Comparison of ENCODE assay signal across 8 cellular contexts in genomic region chr3:16319307-16319706, GRCh38. TPM values are rescaled to one million over a fixed set of nuclear protein-coding genes. Genes with fewer than 3 reads are reported as not detected.
DNase-seq lines count a peak whose midpoint lies in the region; ATAC-seq, FAIRE-seq and TF ChIP-seq lines count a peak whose summit lies in the region.

No MANE protein-coding gene starts in this region.

- peak; percentile 15 to 56 for DNase-seq in HAP-1 (ENCODE audit: low spot score in 2 of 2)
- DNase-seq in T-helper 2 cell = peak in 4 of 5 experiments; percentile 62 to 90 (median 72)
- DNase-seq in GM12878 (ENCODE audit: low read depth, low spot score) = no peak
- DNase-seq in gastrocnemius medialis = no peak
- no peak for DNase-seq in caudate nucleus (lab: John Stamatoyannopoulos, UW)
- no peak for DNase-seq in NCI-H128 (lab: John Stamatoyannopoulos, UW; ENCODE audit: unreplicated experiment)

- RAD21 ChIA-PET in GM12878 (lab: Charles Lee; ENCODE audit: unreplicated experiment) = interaction anchor here (1.3 to 1.5 kb wide), 2 partner anchors 15 to 231 kb away, joined by 3 to 4 read pairs; no protein-coding TSS in a partner anchor

- ATAC-seq in GM12878 (peak; percentile 76), gastrocnemius medialis (no peak), HG03097 (IDR thresholded peaks at IDR 0.05; ENCODE audit: low FRiP score, unreplicated experiment) (no peak), HG03159 (IDR thresholded peaks at IDR 0.05; ENCODE audit: unreplicated experiment) (no peak)

- TF ChIP-seq POLR2A in GM12878 (IDR thresholded peaks at IDR 0.05; ENCODE audit: low read depth, low read length) (no peak), gastrocnemius medialis (IDR thresholded peaks at IDR 0.05) (no peak)

- in situ Hi-C loops in HAP-1 (cut with MboI; ENCODE audit: low sequenced_read_pairs) = no loop called here
- in situ Hi-C loops in GM12878 (cut with MboI) = no loop called here
- in situ Hi-C loops in gastrocnemius medialis (cut with MboI; ENCODE audit: low sequenced_read_pairs in 4 of 4) = loop anchor here in 1 of 4 donors (10.0 kb wide), 1 partner anchor 55 kb away; no protein-coding TSS in a partner anchor

- POLR2A ChIA-PET in GM12878 (lab: Charles Lee) = interaction anchor here (1.5 kb wide), 1 partner anchor 14 kb away, joined by 6 read pairs; no protein-coding TSS in a partner anchor

- TF ChIP-seq EP300 in GM12878 (IDR thresholded peaks at IDR 0.05; ENCODE audit: borderline replicate concordance in 1 of 2, control insufficient read depth in 1 of 2, low read depth in 2 of 2, low read length in 2 of 2) = no peak

- SMC1A ChIA-PET in GM12878 (lab: Charles Lee; ENCODE audit: uncharacterized antibody, unreplicated experiment) = interaction anchor here (1.4 to 4.0 kb wide), 4 partner anchors 24 to 231 kb away, joined by 4 to 15 read pairs (median 6); no protein-coding TSS in a partner anchor

- FAIRE-seq in GM12878 (lab: Jason Lieb, UNC) = no peak

- TF ChIP-seq RAD21 in GM12878 (IDR thresholded peaks at IDR 0.05; ENCODE audit: insufficient read depth, low read depth, low read length) = peak; percentile 30; the same call in 1 of the 2 replicates

- H3K27ac ChIP-seq in GM12878 (ENCODE audit: control insufficient read depth, insufficient read depth) = no peak overlapping the region
- H3K27ac ChIP-seq in gastrocnemius medialis = no peak overlapping the region
- H3K27ac ChIP-seq in caudate nucleus (ENCODE audit: low read depth, low read length) = no peak overlapping the region

- H3K4me1 ChIP-seq in HAP-1 = no peaks in the 10 kb centered on the region
- no peaks in the 10 kb centered on the region for H3K4me1 ChIP-seq in GM12878 (ENCODE audit: control insufficient read depth, insufficient read depth, low read length)
- peaks cover 3 to 4% of the 10 kb centered on the region in 2 donors for H3K4me1 ChIP-seq in gastrocnemius medialis

- no TSS peak for BruUV-seq in GM12878 (replicated peaks; lab: Mats Ljungman, UMichigan)

- no peak overlapping the region for H3K9ac ChIP-seq in GM12878 (ENCODE audit: control insufficient read depth, insufficient read depth, low read length)

- no peaks in the 10 kb centered on the region for H3K79me2 ChIP-seq in GM12878 (ENCODE audit: control insufficient read depth, insufficient read depth, low read length)

- H3K9me3 ChIP-seq in HAP-1 (no peaks in the 10 kb centered on the region), GM12878 (replicated peaks; ENCODE audit: control insufficient read depth, insufficient read depth, low read length) (no peaks in the 10 kb centered on the region), gastrocnemius medialis (no peaks in the 10 kb centered on the region)

- H3K4me2 ChIP-seq in GM12878 (ENCODE audit: control insufficient read depth, insufficient read depth) = no peak overlapping the region

- no peaks in the 10 kb centered on the region for H4K20me1 ChIP-seq in GM12878 (ENCODE audit: control insufficient read depth, insufficient read depth)

- H3K4me3 ChIP-seq in HAP-1 = no peak overlapping the region
- H3K4me3 ChIP-seq in GM12878 = no peak overlapping the region
- H3K4me3 ChIP-seq in gastrocnemius medialis = no peak overlapping the region

- CTCF ChIA-PET in GM12878 (lab: Yijun Ruan, JAX) = interaction anchor here (0.9 to 4.8 kb wide), 10 partner anchors 9 to 374 kb away, joined by 3 to 32 read pairs (median 4); partner anchors contain the start of genes DPH3 and OXNAD1

- H2AFZ ChIP-seq in GM12878 (ENCODE audit: control insufficient read depth, low read depth, low read length) = no peak overlapping the region

- TF ChIP-seq CTCF in GM12878 (IDR thresholded peaks at IDR 0.05 in 2 of 3, conservative IDR thresholded peaks at IDR 0.05 in 1 of 3; ENCODE audit: control insufficient read depth in 2 of 3, extremely low read depth in 1 of 3, insufficient read depth in 1 of 3, low read depth in 3 of 3, low read length in 3 of 3) = peak; percentile 31 to 51 (median 40); a peak in 5 of 6 replicates
- peak in 3 of 5 experiments; percentile 8 to 31 (median 27) for TF ChIP-seq CTCF in gastrocnemius medialis (IDR thresholded peaks at IDR 0.05 in 4 of 5, conservative IDR thresholded peaks at IDR 0.05 in 1 of 5)

- H3K27me3 ChIP-seq in HAP-1 (ENCODE audit: low read depth) = no peaks in the 10 kb centered on the region
- no peaks in the 10 kb centered on the region for H3K27me3 ChIP-seq in GM12878 (replicated peaks in 1 of 2; ENCODE audit: control insufficient read depth in 2 of 2, insufficient read depth in 2 of 2, low read length in 1 of 2)
- no peaks in the 10 kb centered on the region for H3K27me3 ChIP-seq in gastrocnemius medialis

- intact Hi-C loops in GM12878 (cut with micrococcal nuclease; ENCODE audit: unreplicated experiment) (loop anchor here (1.0 kb wide), 1 partner anchor 29 kb away; no protein-coding TSS in a partner anchor), gastrocnemius medialis (cut with DNase I; ENCODE audit: low total_unique reads) (no loop called here)

- H3K36me3 ChIP-seq in HAP-1 (replicated peaks) (peaks cover 3% of the 10 kb centered on the region; the same call in 1 of the 2 replicates), GM12878 (ENCODE audit: control insufficient read depth in 2 of 2, insufficient read depth in 2 of 2, low read length in 1 of 2) (peaks cover 42 to 51% of the 10 kb centered on the region in 2 experiments), gastrocnemius medialis (peaks cover 0 to 12% of the 10 kb centered on the region in 2 donors)

- WGBS in GM12878 (ENCODE audit: insufficient coverage, insufficient replicate concordance, low lambda C conversion rate, missing lambda C conversion rate) = 36% methylated on average over 4 of the region's 4 CpGs

TF ChIP-seq in GM12878, 131 proteins besides CTCF, POLR2A, EP300 and RAD21:
- TF ChIP-seq SMAD5 (IDR thresholded peaks at IDR 0.05; ENCODE audit: low read depth) (0 out of 2 replicates have a peak, but pooled peaks have one; percentile 17), SMC3 (IDR thresholded peaks at IDR 0.05; ENCODE audit: borderline replicate concordance, low read length) (peak; percentile 28; the same call in 1 of the 2 replicates), PKNOX1 (IDR thresholded peaks at IDR 0.05) (0 out of 2 replicates have a peak, but pooled peaks have one; percentile 16), YY1 (IDR thresholded peaks at IDR 0.05; ENCODE audit: low read depth, low read length) (0 out of 2 replicates have a peak, but pooled peaks have one; percentile 26), RB1 (IDR thresholded peaks at IDR 0.05; ENCODE audit: borderline replicate concordance) (no peak)

RNA-seq across cellular contexts. Expression of gene OXNAD1, which starts 54.3 kb away (rescaled TPM):
- total RNA-seq in GM12878 (2013; cell fraction: nucleolus; rRNA removed) = 46.6 and 47.8 TPM in 2 replicates
- total RNA-seq in GM12878 (2014; rRNA removed) = 18.9 and 20.5 TPM in 2 replicates
- total RNA-seq in GM12878 (2014; rRNA removed; fragmentation: Illumina TruSeq; extraction: Trizol) = 13.5 and 14.4 TPM in 2 replicates
- 14.5 and 15.4 TPM in 2 replicates for total RNA-seq in GM12878 (2021)
- 4.2 TPM for polyA plus RNA-seq in GM12878 (2011; ENCODE audit: low read depth)
- 18.7 and 22.6 TPM in 2 replicates for polyA plus RNA-seq in GM12878 (2011; rRNA removed)
- 14.2 and 14.3 TPM in 2 replicates for polyA plus RNA-seq in GM12878 (2011; cell fraction: cytosol; rRNA removed)
- 14.9 and 17.4 TPM in 2 replicates for polyA plus RNA-seq in GM12878 (2011; cell fraction: nucleus; rRNA removed)
- polyA plus RNA-seq in GM12878 (2012) = 6.9 and 7.2 TPM in 2 replicates
- 12.9 and 16.9 TPM in 2 replicates for polyA plus RNA-seq in GM12878 (2014; fragmentation: Illumina TruSeq; extraction: Trizol)
- polyA plus RNA-seq in GM12878 (2014; fragmentation: Nextera tagmentation; extraction: Ambion mirVana) = 1 to 10 TPM; 5.6 to 6.9 TPM
- polyA plus RNA-seq in GM12878 (2014; rRNA removed) = 13.2 and 13.5 TPM in 2 replicates
- polyA plus RNA-seq in GM12878 (2016; fragmentation: Nextera tagmentation; extraction: Ambion mirVana) = 10 to 100 TPM; 24.3 to 27.8 TPM
- 21.0 and 22.2 TPM in 2 replicates for polyA minus RNA-seq in GM12878 (2011; rRNA and poly(A)+ RNA removed)
- polyA minus RNA-seq in GM12878 (2011; cell fraction: cytosol; rRNA and poly(A)+ RNA removed) = 6.0 and 10.7 TPM in 2 replicates
- 27.0 and 38.5 TPM in 2 replicates for polyA minus RNA-seq in GM12878 (2011; cell fraction: nucleus; rRNA and poly(A)+ RNA removed)
- 10 to 100 TPM; 12.3 to 28.6 (median 17.1) TPM for total RNA-seq in gastrocnemius medialis

RNA-seq across cellular contexts. Expression of gene DPH3, which starts 54.6 kb away (rescaled TPM):
- total RNA-seq in GM12878 (2013; cell fraction: nucleolus; rRNA removed) = 3.3 and 3.5 TPM in 2 replicates
- 10.7 and 10.8 TPM in 2 replicates for total RNA-seq in GM12878 (2014; rRNA removed)
- total RNA-seq in GM12878 (2014; rRNA removed; fragmentation: Illumina TruSeq; extraction: Trizol) = 13.0 and 14.7 TPM in 2 replicates
- 15.4 and 20.6 TPM in 2 replicates for total RNA-seq in GM12878 (2021)
- polyA plus RNA-seq in GM12878 (2011; ENCODE audit: low read depth) = 5.3 TPM
- polyA plus RNA-seq in GM12878 (2011; rRNA removed) = 26.1 and 39.1 TPM in 2 replicates
- polyA plus RNA-seq in GM12878 (2011; cell fraction: cytosol; rRNA removed) = 7.1 and 7.3 TPM in 2 replicates
- polyA plus RNA-seq in GM12878 (2011; cell fraction: nucleus; rRNA removed) = 3.4 and 5.5 TPM in 2 replicates
- 10.3 and 11.2 TPM in 2 replicates for polyA plus RNA-seq in GM12878 (2012)
- 18.0 and 19.0 TPM in 2 replicates for polyA plus RNA-seq in GM12878 (2014; fragmentation: Illumina TruSeq; extraction: Trizol)
- 10 to 100 TPM; 67.1 to 71.8 TPM for polyA plus RNA-seq in GM12878 (2014; fragmentation: Nextera tagmentation; extraction: Ambion mirVana)
- polyA plus RNA-seq in GM12878 (2014; rRNA removed) = 9.2 and 10.9 TPM in 2 replicates
- 10 to 100 TPM; 50.6 to 54.8 TPM for polyA plus RNA-seq in GM12878 (2016; fragmentation: Nextera tagmentation; extraction: Ambion mirVana)
- polyA minus RNA-seq in GM12878 (2011; rRNA and poly(A)+ RNA removed) = 5.8 and 6.9 TPM in 2 replicates
- 3.3 and 3.7 TPM in 2 replicates for polyA minus RNA-seq in GM12878 (2011; cell fraction: cytosol; rRNA and poly(A)+ RNA removed)
- polyA minus RNA-seq in GM12878 (2011; cell fraction: nucleus; rRNA and poly(A)+ RNA removed) = 2.7 and 3.5 TPM in 2 replicates
- 10 to 100 TPM; 40.3 to 66.6 (median 44.2) TPM for total RNA-seq in gastrocnemius medialis

Comparison
In these comparisons a context has a peak if more than half of its experiments do, and no peak if none do; other contexts are left out.
1. DNase-seq: peak in HAP-1 (2 of 2) and T-helper 2 cell (4 of 5); none in GM12878 (single experiment), gastrocnemius medialis (0 of 2), caudate nucleus (0 of 61) and NCI-H128 (single experiment).